ENCODE assay signal across 26 cellular contexts in genomic region chr16:68662035-68662434, GRCh38. TPM values are rescaled to one million over a fixed set of nuclear protein-coding genes. Genes with fewer than 3 reads are reported as not detected.
"Had no signal": no experiment of that assay in that cellular context is flagged by ENCODE, and none has a peak within 500 bp of the region (broad histone marks: within the 10 kb centered on the region; RNA-seq: fewer than 3 reads in every experiment).

No MANE protein-coding gene starts in this region.

- H3K9me3 ChIP-seq: adrenal gland, SJCRH30, SK-N-SH had no signal

- H3K4me3 ChIP-seq: adrenal gland, SJCRH30 had no signal

- H3K4me1 ChIP-seq: adrenal gland had no signal

- ATAC-seq: activated CD4-positive, alpha-beta T cell treated with anti-CD3 and anti-CD28 coated beads for 36 hours; activated CD8-positive, alpha-beta T cell treated with anti-CD3 and anti-CD28 coated beads for 36 hours; activated T-cell treated with anti-CD3 and anti-CD28 coated beads, Interleukin-2, amount 50 U/mL, for 72 hours had no signal

- H3K27me3 ChIP-seq: SJCRH30 had no signal

- DNase-seq: activated CD4-positive, alpha-beta T cell treated with anti-CD3 and anti-CD28 coated beads for 36 hours; activated CD8-positive, alpha-beta memory T cell treated with anti-CD3 and anti-CD28 coated beads, Interleukin-2, amount 50 U/mL, for 4 hours; activated CD8-positive, alpha-beta T cell treated with anti-CD3 and anti-CD28 coated beads for 36 hours; activated gamma-delta T cell treated with Interleukin-2 at 50 U/mL for 16 hours; activated naive CD4-positive, alpha-beta T cell treated with anti-CD3 and anti-CD28 coated beads, Interleukin-2, amount 50 U/mL, for 16 hours; activated naive CD8-positive, alpha-beta T cell treated with anti-CD3 and anti-CD28 coated beads, Interleukin-2, amount 10 ng/mL, durations not matched to agents 7 days and 5 days; activated T-cell treated with anti-CD3 and anti-CD28 coated beads, Interleukin-2, amount 50 U/mL, for 72 hours; adrenal gland; anterior cingulate cortex; KG1; NCI-H1092; NCI-H1417; NCI-H1694; NCI-H2029; NCI-H2107; NCI-H2171 treated with DMSO at 0.1 percent for 48 hours; NCI-H226; NCI-H526 treated with DMSO at 0.1 percent for 48 hours; NCI-H82; Right ventricle myocardium superior; SJCRH30; SK-N-SH; T-helper 1 cell had no signal

- H3K36me3 ChIP-seq: adrenal gland, SJCRH30 had no signal

- H3K4me2 ChIP-seq: SK-N-SH had no signal

- H3K27ac ChIP-seq: adrenal gland, SJCRH30, VCaP had no signal

- H3K9ac ChIP-seq: SK-N-SH had no signal

RNA-seq across cellular contexts. Expression of gene CDH3, which starts 16.9 kb away (rescaled TPM):
- total RNA-seq: LHCN-M2, NCI-H460, Right ventricle myocardium superior had no signal
- polyA plus RNA-seq: SK-N-SH had no signal
